ENCODE assay signal across 10 cellular contexts in genomic region chr1:167717351-167717750, GRCh38. TPM values are rescaled to one million over a fixed set of nuclear protein-coding genes. Genes with fewer than 3 reads are reported as not detected.
DNase-seq lines count a peak whose midpoint lies in the region; ATAC-seq and TF ChIP-seq lines count a peak whose summit lies in the region.
"Had no signal": no experiment of that assay in that cellular context is flagged by ENCODE, and none has a peak within 500 bp of the region (broad histone marks: within the 10 kb centered on the region; RNA-seq: fewer than 3 reads in every experiment).

No MANE protein-coding gene starts in this region.

- no peaks in the 10 kb centered on the region for H3K9me2 ChIP-seq in OCI-LY7 (ENCODE audit: insufficient read depth, low read length)

- H3K36me3 ChIP-seq in OCI-LY7 (ENCODE audit: insufficient read depth, low read length): no peaks in the 10 kb centered on the region

- peak overlapping the region; percentile 98 for H3K4me3 Mint-ChIP-seq in T-helper 2 cell treated with Interferon-gamma antibody and Interleukin-4, amounts not matched to agents 5 μg/mL and 100 μg/mL, for 36 hours
- H3K4me3 Mint-ChIP-seq in osteocyte (ENCODE audit: unreplicated experiment): peak overlapping the region; percentile 82

- no peaks in the 10 kb centered on the region for H4K20me1 ChIP-seq in OCI-LY7 (ENCODE audit: insufficient read depth, low read length)

- H3K4me1 ChIP-seq in OCI-LY7 (ENCODE audit: insufficient read depth, low read length, poor library complexity, severe bottlenecking): peaks cover 58% of the 10 kb centered on the region

- H3K36me3 Mint-ChIP-seq in T-helper 2 cell treated with Interferon-gamma antibody and Interleukin-4, amounts not matched to agents 5 μg/mL and 100 μg/mL, for 36 hours (ENCODE audit: low read depth): peaks cover 1% of the 10 kb centered on the region
- H3K36me3 Mint-ChIP-seq in osteocyte (ENCODE audit: unreplicated experiment): no peaks in the 10 kb centered on the region

- CTCF ChIA-PET in OCI-LY7 (lab: Charles Lee; ENCODE audit: unreplicated experiment): interaction anchor here (1.5 kb wide), 1 partner anchor 36 kb away, joined by 4 read pairs; no protein-coding TSS in a partner anchor

- TF ChIP-seq CTCF in OCI-LY7 (conservative IDR thresholded peaks at IDR 0.05; ENCODE audit: low read length): no peak
- no peak for TF ChIP-seq CTCF in osteocyte (IDR thresholded peaks at IDR 0.05)

- H3K9me3 Mint-ChIP-seq in T-helper 2 cell treated with Interferon-gamma antibody and Interleukin-4, amounts not matched to agents 5 μg/mL and 100 μg/mL, for 36 hours: no peaks in the 10 kb centered on the region
- no peaks in the 10 kb centered on the region for H3K9me3 Mint-ChIP-seq in osteocyte (ENCODE audit: unreplicated experiment)

- H3K27ac ChIP-seq in OCI-LY7 (ENCODE audit: low read depth, low read length, poor library complexity, severe bottlenecking): peak overlapping the region; percentile 33

- POLR2A ChIA-PET in OCI-LY7 (lab: Charles Lee): interaction anchor here (0.5 to 1.9 kb wide), 6 partner anchors 71 to 497 kb away, joined by 3 to 6 read pairs (median 3); no protein-coding TSS in a partner anchor

- peak overlapping the region; percentile 32 for H3K4me3 ChIP-seq in OCI-LY7 (ENCODE audit: low read depth, low read length, poor library complexity, severe bottlenecking)

- no TSS peak for BruUV-seq in OCI-LY7 (replicated peaks; lab: Mats Ljungman, UMichigan)

- no peak for ATAC-seq in GM21717 (IDR thresholded peaks at IDR 0.05; ENCODE audit: unreplicated experiment)
- ATAC-seq: sciatic nerve had no signal

- DNase-seq in T-helper 2 cell treated with Interferon-gamma antibody and Interleukin-4, amounts not matched to agents 5 μg/mL and 100 μg/mL, for 36 hours (ENCODE audit: low spot score): no peak
- DNase-seq in T-helper 2 cell (no peak), OCI-LY7 (ENCODE audit: low spot score) (no peak), cerebellar cortex (ENCODE audit: low spot score) (peak; percentile 29), osteocyte (ENCODE audit: extremely low spot score, unreplicated experiment) (no peak), medulla oblongata (ENCODE audit: extremely low spot score) (no peak), DMS 273 (lab: John Stamatoyannopoulos, UW; ENCODE audit: unreplicated experiment) (no peak)
- DNase-seq: NCI-H2029 treated with DMSO at 0.1 percent for 48 hours had no signal

- no peaks in the 10 kb centered on the region for H3K9me3 ChIP-seq in OCI-LY7 (ENCODE audit: low read length)

- intact Hi-C loops in OCI-LY7 (cut with micrococcal nuclease; ENCODE audit: unreplicated experiment): loop anchor here (5.0 kb wide), 2 partner anchors 365 to 390 kb away; no protein-coding TSS in a partner anchor

- peaks cover 52% of the 10 kb centered on the region for H3K4me1 Mint-ChIP-seq in T-helper 2 cell treated with Interferon-gamma antibody and Interleukin-4, amounts not matched to agents 5 μg/mL and 100 μg/mL, for 36 hours (ENCODE audit: low read depth)
- peaks cover 23% of the 10 kb centered on the region for H3K4me1 Mint-ChIP-seq in osteocyte (ENCODE audit: unreplicated experiment)

- peaks cover 3% of the 10 kb centered on the region; the same call in 1 of the 2 replicates for H3K79me2 ChIP-seq in OCI-LY7 (ENCODE audit: insufficient read depth, low read depth, low read length)

- H3K4me2 ChIP-seq in OCI-LY7 (ENCODE audit: low read length): peak overlapping the region; percentile 56

- H3K27ac Mint-ChIP-seq in T-helper 2 cell treated with Interferon-gamma antibody and Interleukin-4, amounts not matched to agents 5 μg/mL and 100 μg/mL, for 36 hours: peak overlapping the region; percentile 65
- H3K27ac Mint-ChIP-seq in osteocyte (ENCODE audit: unreplicated experiment): peak overlapping the region; percentile 1

- peaks cover 12% of the 10 kb centered on the region for H3K27me3 Mint-ChIP-seq in T-helper 2 cell treated with Interferon-gamma antibody and Interleukin-4, amounts not matched to agents 5 μg/mL and 100 μg/mL, for 36 hours (ENCODE audit: low read depth)
- H3K27me3 Mint-ChIP-seq in osteocyte (ENCODE audit: unreplicated experiment): no peaks in the 10 kb centered on the region

- H2AFZ ChIP-seq in OCI-LY7 (ENCODE audit: low read length): peak overlapping the region; percentile 70; the same call in 1 of the 2 replicates

RNA-seq across cellular contexts. Expression of gene MPZL1, which starts 4.4 kb away (rescaled TPM):
- total RNA-seq in OCI-LY7 (2014; rRNA removed; shearing (Covaris generic)): 36.2 and 48.9 TPM in 2 replicates
- total RNA-seq in OCI-LY7 (2022) (54.8 and 61.9 TPM in 2 replicates), osteocyte (147 and 155 TPM in 2 replicates)
